22 cellular contexts compared by ENCODE assay signal in the genomic region with DNA sequence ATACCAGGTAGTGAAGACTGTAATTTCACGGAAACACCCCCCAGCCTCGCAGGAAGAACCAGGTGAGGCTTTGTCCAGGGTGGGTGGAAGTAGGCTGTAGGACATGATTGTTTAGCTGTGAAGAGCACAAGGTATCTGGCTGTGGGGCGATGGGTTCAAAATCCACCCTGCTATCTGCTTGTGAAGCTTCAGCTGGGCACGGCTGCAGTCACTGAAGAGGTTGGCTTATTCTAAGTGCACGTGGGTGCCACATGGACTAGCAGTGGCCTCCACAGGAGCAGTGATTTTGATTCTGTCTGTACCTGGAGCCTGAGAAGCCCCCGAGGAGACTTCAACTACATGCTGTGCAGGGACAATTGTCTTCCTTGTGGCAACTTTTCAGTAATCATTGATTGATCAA.
"Had no signal": no experiment of that assay in that cellular context is flagged by ENCODE, and none has a peak within 500 bp of the region (broad histone marks: within the 10 kb centered on the region; RNA-seq: fewer than 3 reads in every experiment).

No MANE protein-coding gene starts in this region.

- H3K4me3 ChIP-seq: hepatocyte, left ventricle myocardium inferior, lung, neural progenitor cell, ovary, right atrium auricular region, sigmoid colon, smooth muscle cell, tibial nerve, uterus had no signal

- H3K9ac ChIP-seq: neural progenitor cell had no signal

- H3K27me3 ChIP-seq: hepatocyte, neural progenitor cell, ovary, right atrium auricular region, sigmoid colon, tibial nerve, uterus had no signal

- DNase-seq: islet precursor cell; left ventricle myocardium inferior; naive B cell; natural killer cell; nephron progenitor cell; ovary; sigmoid colon; stimulated activated CD4-positive, alpha-beta T cell treated with anti-CD3 and anti-CD28 coated beads, Interleukin-1b, Interleukin-23, amount 100 ng/mL, for 48 hours; stimulated activated CD4-positive, alpha-beta T cell treated with anti-CD3 and anti-CD28 coated beads, Interleukin-2, amount 100 ng/mL, for 48 hours; stimulated activated CD4-positive, alpha-beta T cell treated with anti-CD3 and anti-CD28 coated beads, Interleukin-4, amount 100 ng/mL, for 4 hours; stimulated activated CD8-positive, alpha-beta memory T cell treated with anti-CD3 and anti-CD28 coated beads, Interleukin-4, amount 100 ng/mL, for 48 hours; stimulated activated naive CD4-positive, alpha-beta T cell treated with Interleukin-2 at 50 U/mL for 16 hours; stimulated activated naive CD8-positive, alpha-beta T cell treated with anti-CD3 and anti-CD28 coated beads, Interleukin-15, amount 100 ng/mL, for 72 hours; substantia nigra; uterus had no signal

- H3K79me2 ChIP-seq: hepatocyte had no signal

- H3K36me3 ChIP-seq: left ventricle myocardium inferior, neural progenitor cell, ovary, right atrium auricular region, sigmoid colon, tibial nerve, uterus had no signal

- H3K9me3 ChIP-seq: left ventricle myocardium inferior, ovary, right atrium auricular region, sigmoid colon, uterus had no signal

- H3K4me2 ChIP-seq: hepatocyte, neural progenitor cell, smooth muscle cell had no signal

- ATAC-seq: natural killer cell; stimulated activated memory B cell treated with anti-CD40 and anti-IgM and Interleukin-4, amounts not matched to agents 10 μg/mL and 1 μg/mL and 100 μg/mL, for 72 hours; stimulated activated naive CD8-positive, alpha-beta T cell treated with anti-CD3 and anti-CD28 coated beads, Interleukin-15, amount 100 ng/mL, for 72 hours had no signal

- H3K4me1 ChIP-seq: left ventricle myocardium inferior, right atrium auricular region, sigmoid colon, tibial nerve, uterus had no signal

- H2AFZ ChIP-seq: hepatocyte, neural progenitor cell had no signal

- H3K27ac ChIP-seq: hepatocyte, left ventricle myocardium inferior, neural progenitor cell, ovary, right atrium auricular region, sigmoid colon, tibial nerve, uterus had no signal
